Comparison of ENCODE assay signal across 12 cellular contexts in the genomic region with DNA sequence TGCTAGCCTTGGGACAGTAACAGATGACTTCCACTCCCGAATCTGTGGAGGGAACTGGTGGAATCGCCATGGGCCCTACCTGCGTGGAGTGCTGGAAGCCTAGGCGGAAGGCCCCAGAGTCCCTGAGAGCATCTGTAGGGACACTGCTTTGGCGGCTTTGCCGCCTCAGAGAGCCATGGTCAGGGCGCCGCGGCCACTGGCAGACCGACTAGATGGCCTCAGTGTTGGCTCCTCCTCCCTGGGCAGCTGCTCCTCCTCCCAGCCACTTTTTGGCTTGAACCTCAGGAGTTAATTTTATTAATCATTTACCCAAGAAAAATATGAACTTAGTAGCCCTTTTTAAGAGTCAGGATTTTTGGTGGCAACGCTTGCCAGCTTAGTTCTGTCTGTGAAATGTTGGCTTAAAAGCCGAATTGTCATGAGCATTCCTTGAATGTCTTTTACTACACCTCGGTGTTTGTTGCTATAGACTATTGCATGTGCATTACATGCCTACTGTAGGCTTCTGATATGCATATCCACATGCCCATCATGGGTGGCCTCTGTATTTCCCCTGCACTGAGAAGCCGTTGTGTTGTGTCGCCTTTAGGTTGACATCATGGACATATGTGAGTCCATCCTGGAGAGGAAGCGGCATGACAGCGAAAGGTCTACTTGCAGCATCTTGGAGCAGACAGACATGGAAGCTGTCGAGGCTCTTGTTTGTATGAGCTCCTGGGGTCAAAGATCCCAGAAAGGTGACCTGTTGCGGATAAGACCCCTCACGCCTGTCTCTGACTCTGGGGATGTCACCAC. TPM values are rescaled to one million over a fixed set of nuclear protein-coding genes. Genes with fewer than 3 reads are reported as not detected.
A peak's percentile ranks its signal among the peaks of the same experiment; 100 is the strongest.
DNase-seq lines count a peak whose midpoint lies in the region; ATAC-seq and TF ChIP-seq lines count a peak whose summit lies in the region.
"Had no signal": no experiment of that assay in that cellular context is flagged by ENCODE, and none has a peak within 500 bp of the region (broad histone marks: within the 10 kb centered on the region; RNA-seq: fewer than 3 reads in every experiment).

No MANE protein-coding gene starts in this region.

- H3K9me3 ChIP-seq in esophagus muscularis mucosa (no peaks in the 10 kb centered on the region), neuronal stem cell (replicated peaks in 1 of 2; ENCODE audit: control insufficient read depth in 2 of 2, insufficient read depth in 1 of 2, low read depth in 1 of 2, low read length in 2 of 2) (peaks cover 6 to 12% of the 10 kb centered on the region in 2 donors), aorta (ENCODE audit: control insufficient read depth, low read length) (no peaks in the 10 kb centered on the region), trophoblast cell (ENCODE audit: insufficient read depth, low read depth, low read length) (peaks cover 4% of the 10 kb centered on the region)
- H3K9me3 ChIP-seq: SK-N-SH had no signal

- H3K4ac ChIP-seq in neuronal stem cell (ENCODE audit: low read length) (no peak overlapping the region), trophoblast cell (ENCODE audit: low read depth, low read length) (no peak overlapping the region)

- H3K14ac ChIP-seq in neuronal stem cell (ENCODE audit: low read length) (no peak overlapping the region), trophoblast cell (ENCODE audit: low read length) (no peak overlapping the region)

- H3K4me2 ChIP-seq in neuronal stem cell (ENCODE audit: insufficient read depth, low read length, poor library complexity, severe bottlenecking): no peak overlapping the region
- H3K4me2 ChIP-seq in trophoblast cell (ENCODE audit: low read length): no peak overlapping the region
- H3K4me2 ChIP-seq: SK-N-SH had no signal

- H2AK5ac ChIP-seq in neuronal stem cell (ENCODE audit: low read depth, low read length): no peak overlapping the region
- no peak overlapping the region for H2AK5ac ChIP-seq in trophoblast cell (ENCODE audit: low read length)

- DNase-seq in natural killer cell: no peak
- DNase-seq in natural killer cell treated with Interleukin-12 subunit alpha and Interleukin-12 subunit beta and Interleukin-15 and Interleukin-18, amount 100 ng/mL, for 72 hours (ENCODE audit: low spot score): no peak
- DNase-seq in esophagus muscularis mucosa (ENCODE audit: extremely low spot score): no peak
- DNase-seq in neuronal stem cell (ENCODE audit: low spot score): no peak
- DNase-seq in aorta: peak; percentile 47 to 77
- DNase-seq in OCI-M1 (lab: John Stamatoyannopoulos, UW): no peak
- DNase-seq in trophoblast cell: no peak
- DNase-seq: activated CD4-positive, alpha-beta T cell treated with anti-CD3 and anti-CD28 coated beads, Interleukin-2, amount 50 U/mL, for 4 hours; NCI-H510A; SK-N-SH; stimulated activated naive B cell treated with anti-CD40 and anti-IgM and Interleukin-4, amounts not matched to agents 10 μg/mL and 1 μg/mL and 100 μg/mL, for 72 hours had no signal

- H3K79me1 ChIP-seq in neuronal stem cell (ENCODE audit: low read depth, low read length) (peaks cover 3% of the 10 kb centered on the region), trophoblast cell (ENCODE audit: low read length) (peaks cover 11% of the 10 kb centered on the region)

- H3K36me3 ChIP-seq in esophagus muscularis mucosa: peaks cover 13 to 50% (median 36%) of the 10 kb centered on the region in 4 donors
- H3K36me3 ChIP-seq in neuronal stem cell (replicated peaks in 1 of 2; ENCODE audit: control insufficient read depth in 2 of 2, insufficient read depth in 2 of 2, low read length in 2 of 2): peaks cover 0 to 50% of the 10 kb centered on the region in 2 donors
- peaks cover 0 to 3% of the 10 kb centered on the region in 2 donors for H3K36me3 ChIP-seq in aorta (ENCODE audit: control insufficient read depth in 1 of 2, insufficient read depth in 2 of 2, low read length in 1 of 2)
- H3K36me3 ChIP-seq in trophoblast cell (ENCODE audit: control insufficient read depth in 1 of 2, insufficient read depth in 2 of 2, low read length in 2 of 2): peaks cover 5 to 6% of the 10 kb centered on the region in 2 experiments

- no peak overlapping the region for H4K91ac ChIP-seq in neuronal stem cell (ENCODE audit: low read depth, low read length, poor library complexity)
- H4K91ac ChIP-seq in trophoblast cell (ENCODE audit: low read depth, low read length): no peak overlapping the region

- no peak overlapping the region for H3K18ac ChIP-seq in neuronal stem cell (ENCODE audit: low read length)
- no peak overlapping the region for H3K18ac ChIP-seq in trophoblast cell (ENCODE audit: low read length)

- no peaks in the 10 kb centered on the region for H3K27me3 Mint-ChIP-seq in natural killer cell (ENCODE audit: low read depth in 2 of 2)
- H3K27me3 Mint-ChIP-seq in natural killer cell treated with Interleukin-12 subunit alpha and Interleukin-12 subunit beta and Interleukin-15 and Interleukin-18, amount 100 ng/mL, for 72 hours: no peaks in the 10 kb centered on the region
- H3K27me3 Mint-ChIP-seq: stimulated activated naive B cell treated with anti-CD40 and anti-IgM and Interleukin-4, amounts not matched to agents 10 μg/mL and 1 μg/mL and 100 μg/mL, for 72 hours had no signal

- H2BK120ac ChIP-seq in neuronal stem cell (ENCODE audit: low read depth, low read length): no peak overlapping the region
- H2BK120ac ChIP-seq in trophoblast cell (ENCODE audit: insufficient read depth, low read length, poor library complexity): no peak overlapping the region

- H3K23ac ChIP-seq in neuronal stem cell (ENCODE audit: low read depth, low read length, poor library complexity): no peak overlapping the region
- H3K23ac ChIP-seq in trophoblast cell (ENCODE audit: low read length): no peak overlapping the region

- H3K4me3 ChIP-seq in esophagus muscularis mucosa: peak overlapping the region; percentile 19 to 97 (median 72)
- H3K4me3 ChIP-seq in neuronal stem cell (ENCODE audit: low read length in 2 of 2): no peak overlapping the region
- no peak overlapping the region for H3K4me3 ChIP-seq in aorta (ENCODE audit: low read length in 2 of 2)
- no peak overlapping the region for H3K4me3 ChIP-seq in trophoblast cell (ENCODE audit: low read depth, low read length)

- peaks cover 6% of the 10 kb centered on the region for H3K36me3 Mint-ChIP-seq in natural killer cell
- no peaks in the 10 kb centered on the region for H3K36me3 Mint-ChIP-seq in natural killer cell treated with Interleukin-12 subunit alpha and Interleukin-12 subunit beta and Interleukin-15 and Interleukin-18, amount 100 ng/mL, for 72 hours

- WGBS in esophagus muscularis mucosa: 83% methylated on average over 19 of the region's 20 CpGs
- WGBS in neuronal stem cell (ENCODE audit: extremely low coverage in 2 of 2, insufficient read length in 2 of 2, insufficient replicate concordance in 1 of 2), 2 donors: no CpG with 5 or more reads among the region's 20 CpGs
- 77 to 78% methylated on average over 20 of the region's 20 CpGs for WGBS in aorta, 2 donors
- WGBS in trophoblast cell (ENCODE audit: extremely low coverage, insufficient coverage, insufficient read length): no CpG with 5 or more reads among the region's 20 CpGs

- H3K27me3 ChIP-seq in esophagus muscularis mucosa (no peaks in the 10 kb centered on the region), neuronal stem cell (ENCODE audit: control insufficient read depth in 3 of 3, insufficient read depth in 3 of 3, low read depth in 1 of 3, low read length in 3 of 3) (peaks cover 0 to 12% (median 0%) of the 10 kb centered on the region in 3 experiments), aorta (ENCODE audit: control insufficient read depth in 1 of 2, insufficient read depth in 2 of 2, low read length in 1 of 2) (no peaks in the 10 kb centered on the region), trophoblast cell (ENCODE audit: insufficient read depth, low read length) (no peaks in the 10 kb centered on the region)

- no peak for TF ChIP-seq EP300 in esophagus muscularis mucosa (IDR thresholded peaks at IDR 0.05)

- ATAC-seq in natural killer cell: no peak
- ATAC-seq in natural killer cell treated with Interleukin-12 subunit alpha and Interleukin-12 subunit beta and Interleukin-15 and Interleukin-18, amount 100 ng/mL, for 72 hours: no peak
- ATAC-seq in aorta (ENCODE audit: low FRiP score): no peak
- ATAC-seq in HG02798 (IDR thresholded peaks at IDR 0.05; ENCODE audit: poor library complexity, unreplicated experiment): no peak
- ATAC-seq: stimulated activated naive B cell treated with anti-CD40 and anti-IgM and Interleukin-4, amounts not matched to agents 10 μg/mL and 1 μg/mL and 100 μg/mL, for 72 hours had no signal

- no peak for TF ChIP-seq POLR2A in esophagus muscularis mucosa (IDR thresholded peaks at IDR 0.05; ENCODE audit: low read depth)

- peak overlapping the region; percentile 49 for H2BK15ac ChIP-seq in neuronal stem cell (ENCODE audit: low read length)

- TF ChIP-seq CTCF in natural killer cell (IDR thresholded peaks at IDR 0.05) (no peak), esophagus muscularis mucosa (IDR thresholded peaks at IDR 0.05) (no peak)

- peaks cover 75 to 84% (median 81%) of the 10 kb centered on the region in 4 donors for H3K4me1 ChIP-seq in esophagus muscularis mucosa
- H3K4me1 ChIP-seq in neuronal stem cell (ENCODE audit: control insufficient read depth in 2 of 2, insufficient read depth in 1 of 2, low read depth in 1 of 2, low read length in 2 of 2): peaks cover 3 to 7% of the 10 kb centered on the region in 2 donors
- no peaks in the 10 kb centered on the region for H3K4me1 ChIP-seq in aorta (ENCODE audit: control insufficient read depth in 1 of 2, insufficient read depth in 2 of 2, low read length in 2 of 2)
- peaks cover 14 to 22% of the 10 kb centered on the region in 2 experiments for H3K4me1 ChIP-seq in trophoblast cell (ENCODE audit: control insufficient read depth in 1 of 2, insufficient read depth in 2 of 2, low read length in 2 of 2)

- H3K27ac ChIP-seq in esophagus muscularis mucosa (replicated peaks in 1 of 4): peak overlapping the region; percentile 96 to 99 (median 98)
- no peak overlapping the region for H3K27ac ChIP-seq in neuronal stem cell (replicated peaks; ENCODE audit: low read length)
- peak overlapping the region in 1 of 2 donors; percentile 56 for H3K27ac ChIP-seq in aorta (ENCODE audit: low read depth in 1 of 2, low read length in 2 of 2)
- H3K27ac ChIP-seq in trophoblast cell (ENCODE audit: low read depth, low read length): no peak overlapping the region

- H3K9ac ChIP-seq in neuronal stem cell (ENCODE audit: low read depth, low read length, poor library complexity) (no peak overlapping the region), trophoblast cell (ENCODE audit: low read length) (no peak overlapping the region)
- H3K9ac ChIP-seq: SK-N-SH had no signal

- H4K12ac ChIP-seq in trophoblast cell (ENCODE audit: low read depth, low read length): no peak overlapping the region

- peaks cover 2% of the 10 kb centered on the region for H3K79me2 ChIP-seq in trophoblast cell (ENCODE audit: control insufficient read depth, insufficient read depth, low read length, poor library complexity)

- no peak overlapping the region for H2AFZ ChIP-seq in neuronal stem cell (ENCODE audit: low read length)
- no peak overlapping the region for H2AFZ ChIP-seq in trophoblast cell (ENCODE audit: insufficient read depth, low read length, poor library complexity)

- no peaks in the 10 kb centered on the region for H3K9me3 Mint-ChIP-seq in natural killer cell
- no peaks in the 10 kb centered on the region for H3K9me3 Mint-ChIP-seq in natural killer cell treated with Interleukin-12 subunit alpha and Interleukin-12 subunit beta and Interleukin-15 and Interleukin-18, amount 100 ng/mL, for 72 hours
- H3K9me3 Mint-ChIP-seq: stimulated activated naive B cell treated with anti-CD40 and anti-IgM and Interleukin-4, amounts not matched to agents 10 μg/mL and 1 μg/mL and 100 μg/mL, for 72 hours had no signal

- H3K4me3 Mint-ChIP-seq in natural killer cell: peak overlapping the region; percentile 28
- no peak overlapping the region for H3K4me3 Mint-ChIP-seq in natural killer cell treated with Interleukin-12 subunit alpha and Interleukin-12 subunit beta and Interleukin-15 and Interleukin-18, amount 100 ng/mL, for 72 hours
- H3K4me3 Mint-ChIP-seq: stimulated activated naive B cell treated with anti-CD40 and anti-IgM and Interleukin-4, amounts not matched to agents 10 μg/mL and 1 μg/mL and 100 μg/mL, for 72 hours had no signal

- H3K27ac Mint-ChIP-seq in natural killer cell: peak overlapping the region; percentile 95 to 96
- H3K27ac Mint-ChIP-seq in natural killer cell treated with Interleukin-12 subunit alpha and Interleukin-12 subunit beta and Interleukin-15 and Interleukin-18, amount 100 ng/mL, for 72 hours: peak overlapping the region in 1 of 2 donors; percentile 50
- H3K27ac Mint-ChIP-seq: stimulated activated naive B cell treated with anti-CD40 and anti-IgM and Interleukin-4, amounts not matched to agents 10 μg/mL and 1 μg/mL and 100 μg/mL, for 72 hours had no signal

- no peak overlapping the region for H4K8ac ChIP-seq in neuronal stem cell (ENCODE audit: low read depth, low read length)
- H4K8ac ChIP-seq in trophoblast cell (ENCODE audit: low read depth, low read length): no peak overlapping the region

- H2BK5ac ChIP-seq in neuronal stem cell (ENCODE audit: low read length): no peak overlapping the region
- no peak overlapping the region for H2BK5ac ChIP-seq in trophoblast cell (ENCODE audit: low read depth, low read length, poor library complexity)

- H2BK12ac ChIP-seq in neuronal stem cell (ENCODE audit: low read length): no peak overlapping the region
- H2BK12ac ChIP-seq in trophoblast cell (ENCODE audit: low read length): no peak overlapping the region

- peaks cover 14 to 47% of the 10 kb centered on the region in 2 donors for H3K4me1 Mint-ChIP-seq in natural killer cell
- H3K4me1 Mint-ChIP-seq in natural killer cell treated with Interleukin-12 subunit alpha and Interleukin-12 subunit beta and Interleukin-15 and Interleukin-18, amount 100 ng/mL, for 72 hours (ENCODE audit: low read depth in 2 of 2): peaks cover 19 to 22% of the 10 kb centered on the region in 2 donors

- intact Hi-C loops in natural killer cell (cut with micrococcal nuclease) (loop anchor here (2.0 to 5.0 kb wide), 2 partner anchors 75 to 903 kb away; no protein-coding TSS in a partner anchor), esophagus muscularis mucosa (cut with DNase I) (no loop called here), aorta (cut with DNase I) (loop anchor here (2.0 to 5.0 kb wide), 3 partner anchors 61 to 233 kb away; no protein-coding TSS in a partner anchor)

RNA-seq across cellular contexts. Expression of gene KLF11, which starts 2.4 kb away (rescaled TPM):
- total RNA-seq in natural killer cell: 10 to 100 TPM; 47.3 to 85.8 (median 49.3) TPM
- total RNA-seq in natural killer cell treated with Interleukin-12 subunit alpha and Interleukin-12 subunit beta and Interleukin-15 and Interleukin-18, amount 100 ng/mL, for 72 hours: 1 to 10 TPM; 3.8 to 6.1 TPM
- 10 to 100 TPM; 15.8 to 51.6 (median 33.9) TPM for total RNA-seq in esophagus muscularis mucosa
- polyA plus RNA-seq in neuronal stem cell (2013, experiment 1 of 2): 3.0 TPM
- 2.9 TPM for polyA plus RNA-seq in neuronal stem cell (2013, experiment 2 of 2)
- 10 to 100 TPM; 30.7 to 33.6 TPM for total RNA-seq in aorta
- 10 to 100 TPM in 1 of 2 donors, 1 to 10 TPM in 1; 7.8 to 10.2 TPM for polyA plus RNA-seq in aorta
- 4.4 and 4.5 TPM in 2 replicates for polyA plus RNA-seq in trophoblast cell (2013)

RNA-seq across cellular contexts. Expression of gene CYS1, which starts 34.5 kb away (rescaled TPM):
- not detected for total RNA-seq in natural killer cell
- under 1 TPM in 1 of 2 donors, not detected in 1; 0.45 TPM for total RNA-seq in natural killer cell treated with Interleukin-12 subunit alpha and Interleukin-12 subunit beta and Interleukin-15 and Interleukin-18, amount 100 ng/mL, for 72 hours
- 10 to 100 TPM; 16.9 to 56.4 (median 35.4) TPM for total RNA-seq in esophagus muscularis mucosa
- polyA plus RNA-seq in neuronal stem cell (2013, experiment 1 of 2): 0.26 TPM
- 0.24 TPM for polyA plus RNA-seq in neuronal stem cell (2013, experiment 2 of 2)
- 10 to 100 TPM; 11.4 to 13.9 TPM for total RNA-seq in aorta
- polyA plus RNA-seq in aorta: 10 to 100 TPM; 14.7 to 16.4 TPM
- 0.53 and 0.71 TPM in 2 replicates for polyA plus RNA-seq in trophoblast cell (2013)

Comparison
In these comparisons a context has a peak if more than half of its experiments do, and no peak if none do; other contexts are left out.
1. DNase-seq: peak in aorta (2 of 2); none in natural killer cell (single experiment), natural killer cell treated with Interleukin-12 subunit alpha and Interleukin-12 subunit beta and Interleukin-15 and Interleukin-18, amount 100 ng/mL, for 72 hours (single experiment), esophagus muscularis mucosa (single experiment), neuronal stem cell (single experiment), OCI-M1 (single experiment) and trophoblast cell (0 of 2).
2. H3K27ac ChIP-seq: peak in esophagus muscularis mucosa (4 of 4); none in neuronal stem cell (single experiment) and trophoblast cell (single experiment).
3. H3K4me3 ChIP-seq: peak in esophagus muscularis mucosa (4 of 4); none in neuronal stem cell (0 of 2), aorta (0 of 2) and trophoblast cell (single experiment).
4. RNA of gene CYS1, which starts 34.5 kb away (total RNA-seq): 16.9 to 56.4 TPM in esophagus muscularis mucosa and 11.4 to 13.9 TPM in aorta; 0.45 TPM in natural killer cell treated with Interleukin-12 subunit alpha and Interleukin-12 subunit beta and Interleukin-15 and Interleukin-18, amount 100 ng/mL, for 72 hours and not detected in natural killer cell; every median in the first group is over 4 times any median in the second.